In the genomic region with DNA sequence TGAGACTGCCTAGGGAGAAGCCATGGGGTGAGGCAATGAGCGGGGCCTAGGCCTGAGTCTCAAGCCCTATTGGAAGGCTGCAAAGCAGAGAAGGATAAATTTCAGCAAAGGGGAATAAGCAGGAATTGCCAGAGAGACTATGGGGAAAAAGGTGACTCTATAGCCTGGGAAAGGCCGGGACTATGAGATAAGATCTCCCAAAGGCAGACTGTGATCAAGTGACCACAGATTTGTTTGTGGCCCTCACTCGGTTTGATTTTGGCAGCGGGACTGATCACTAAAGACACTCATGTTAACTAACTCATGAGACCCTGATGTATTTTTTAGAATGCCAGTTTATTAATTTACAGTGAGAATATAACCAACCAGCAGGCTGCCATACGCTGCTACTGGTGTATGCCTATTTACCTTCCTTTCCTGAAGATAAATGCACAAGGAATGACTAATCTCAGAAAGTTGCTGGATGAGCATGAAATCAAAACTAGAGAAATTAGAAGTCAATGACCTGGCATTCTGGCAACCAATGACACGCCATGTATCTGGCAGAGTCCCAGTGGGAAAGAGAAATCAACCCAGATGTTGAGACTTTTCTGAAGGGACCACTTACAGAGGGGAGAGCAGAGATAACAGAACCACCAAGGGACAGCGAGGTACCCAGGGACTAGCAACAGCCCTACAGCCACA, we compare ENCODE assay signal across 17 cellular contexts. TPM values are rescaled to one million over a fixed set of nuclear protein-coding genes. Genes with fewer than 3 reads are reported as not detected.
A peak's percentile ranks its signal among the peaks of the same experiment; 100 is the strongest.
DNase-seq lines count a peak whose midpoint lies in the region; ATAC-seq and TF ChIP-seq lines count a peak whose summit lies in the region.
"Had no signal": no experiment of that assay in that cellular context is flagged by ENCODE, and none has a peak within 500 bp of the region (broad histone marks: within the 10 kb centered on the region; RNA-seq: fewer than 3 reads in every experiment).

No MANE protein-coding gene starts in this region.

- H3K4me1 ChIP-seq in liver (ENCODE audit: control insufficient read depth in 4 of 4, insufficient read depth in 4 of 4, low read length in 3 of 4), result peaks cover 3 to 19% (median 7%) of the 10 kb centered on the region in 4 donors
- H3K4me1 ChIP-seq in right lobe of liver, result peaks cover 0 to 11% (median 0%) of the 10 kb centered on the region in 4 donors
- peaks cover 31% of the 10 kb centered on the region for H3K4me1 ChIP-seq in SJSA1 (replicated peaks)

- H3K27ac ChIP-seq in liver (ENCODE audit: low read depth in 1 of 2, low read length in 2 of 2) (peak overlapping the region in 1 of 2 donors; percentile 56), right lobe of liver (no peak overlapping the region), SJSA1 (peak overlapping the region; percentile 73)

- TF ChIP-seq POLR2A in right lobe of liver (IDR thresholded peaks at IDR 0.05), result no peak

- H3K27me3 ChIP-seq in liver (ENCODE audit: control insufficient read depth in 4 of 4, insufficient read depth in 4 of 4, low read length in 3 of 4) (no peaks in the 10 kb centered on the region), right lobe of liver (no peaks in the 10 kb centered on the region), SJSA1 (replicated peaks) (no peaks in the 10 kb centered on the region)

- H3K9ac ChIP-seq in liver (ENCODE audit: low read depth in 1 of 2, low read length in 2 of 2), result no peak overlapping the region

- H3K36me3 ChIP-seq in liver (ENCODE audit: control insufficient read depth in 4 of 4, insufficient read depth in 3 of 4, low read depth in 1 of 4, low read length in 3 of 4) (no peaks in the 10 kb centered on the region), right lobe of liver (no peaks in the 10 kb centered on the region), SJSA1 (peaks cover 4% of the 10 kb centered on the region)

- TF ChIP-seq CTCF in liver (IDR thresholded peaks at IDR 0.05; ENCODE audit: low read depth, low read length, missing input control), result no peak
- TF ChIP-seq CTCF in right lobe of liver (IDR thresholded peaks at IDR 0.05), result no peak
- no peak for TF ChIP-seq CTCF in fibroblast of mammary gland (conservative IDR thresholded peaks at IDR 0.05; ENCODE audit: control insufficient read depth, insufficient read depth, low read depth, low read length)

- ATAC-seq in right lobe of liver, result no peak
- ATAC-seq in HG02970 (IDR thresholded peaks at IDR 0.05; ENCODE audit: low FRiP score, unreplicated experiment), result no peak
- ATAC-seq in HG03135 (IDR thresholded peaks at IDR 0.05; ENCODE audit: unreplicated experiment), result no peak
- ATAC-seq in HG03108 (IDR thresholded peaks at IDR 0.05; ENCODE audit: unreplicated experiment), result no peak
- ATAC-seq: CD8-positive, alpha-beta T cell; stimulated activated naive CD8-positive, alpha-beta T cell treated with anti-CD3 and anti-CD28 coated beads, Interleukin-15, amount 100 ng/mL, for 72 hours had no signal

- intact Hi-C loops in right lobe of liver (cut with DNase I), result no loop called here

- DNase-seq in right lobe of liver (no peak), SJSA1 (ENCODE audit: low read depth in 1 of 2, low spot score in 2 of 2) (peak; percentile 61 to 80), fibroblast of mammary gland (ENCODE audit: low read depth) (peak; percentile 63), NCI-H345 (lab: John Stamatoyannopoulos, UW) (no peak)
- DNase-seq: activated CD4-positive, alpha-beta T cell treated with anti-CD3 and anti-CD28 coated beads, Interleukin-2, amount 10 ng/mL, durations not matched to agents 24 days and 14 days; activated naive CD4-positive, alpha-beta T cell treated with anti-CD3 and anti-CD28 coated beads, Interleukin-2, amount 50 U/mL, for 16 hours; CD8-positive, alpha-beta T cell; DMS79 treated with DMSO at 0.1 percent for 48 hours; hypothalamus; NCI-H2081 treated with DMSO at 0.1 percent for 48 hours; NCI-H526 treated with DMSO at 0.1 percent for 48 hours; OCI-M1; stimulated activated naive CD8-positive, alpha-beta T cell treated with anti-CD3 and anti-CD28 coated beads, Interleukin-15, amount 100 ng/mL, for 72 hours had no signal

- H3K9me3 ChIP-seq in liver (ENCODE audit: control insufficient read depth in 4 of 4, low read length in 3 of 4) (no peaks in the 10 kb centered on the region), right lobe of liver (no peaks in the 10 kb centered on the region), SJSA1 (replicated peaks) (no peaks in the 10 kb centered on the region)

- WGBS in liver, result 59% methylated on average over 7 of the region's 7 CpGs
- 47% methylated on average over 6 of the region's 7 CpGs for WGBS in right lobe of liver (ENCODE audit: insufficient coverage, low coverage, low lambda C conversion rate, missing lambda C conversion rate)

- TF ChIP-seq RAD21 in liver (IDR thresholded peaks at IDR 0.05), result no peak

- H3K4me3 ChIP-seq in liver (ENCODE audit: low read depth in 1 of 3, low read length in 3 of 3) (no peak overlapping the region), right lobe of liver (no peak overlapping the region), SJSA1 (no peak overlapping the region), fibroblast of mammary gland (ENCODE audit: control insufficient read depth, low read depth, low read length) (no peak overlapping the region)

TF ChIP-seq in liver, 16 proteins besides CTCF, POLR2A, EP300 and RAD21:
- TF ChIP-seq RXRA (IDR thresholded peaks at IDR 0.05), result peak; percentile 8 to 43
- TF ChIP-seq, protein P1, sequence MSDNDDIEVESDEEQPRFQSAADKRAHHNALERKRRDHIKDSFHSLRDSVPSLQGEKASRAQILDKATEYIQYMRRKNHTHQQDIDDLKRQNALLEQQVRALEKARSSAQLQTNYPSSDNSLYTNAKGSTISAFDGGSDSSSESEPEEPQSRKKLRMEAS (IDR thresholded peaks at IDR 0.05), result no peak
- TF ChIP-seq, protein P2, sequence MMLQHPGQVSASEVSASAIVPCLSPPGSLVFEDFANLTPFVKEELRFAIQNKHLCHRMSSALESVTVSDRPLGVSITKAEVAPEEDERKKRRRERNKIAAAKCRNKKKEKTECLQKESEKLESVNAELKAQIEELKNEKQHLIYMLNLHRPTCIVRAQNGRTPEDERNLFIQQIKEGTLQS (IDR thresholded peaks at IDR 0.05), result no peak
TF ChIP-seq in liver: peak in this region for 1.

RNA-seq across cellular contexts. Expression of a gene that starts 4.3 kb away (rescaled TPM):
- total RNA-seq in liver, result under 1 TPM; 0.14 to 0.33 TPM
- polyA plus RNA-seq in liver, result under 1 TPM in 1 of 2 donors, not detected in 1; 0.16 TPM
- total RNA-seq in right lobe of liver, result under 1 TPM in 4 of 6 experiments, not detected in 2; 0.25 to 0.62 (median 0.37) TPM
- 1.6 and 2.8 TPM in 2 replicates for total RNA-seq in SJSA1 (2014; rRNA removed; shearing (Covaris generic))

RNA-seq across cellular contexts. Expression of a gene that starts 4.4 kb away (rescaled TPM):
- total RNA-seq in liver (10 to 100 TPM in 1 of 2 donors, 1 to 10 TPM in 1; 9.2 to 12.6 TPM), right lobe of liver (10 to 100 TPM in 2 of 6 experiments, 1 to 10 TPM in 4; 8.0 to 17.0 (median 9.8) TPM)
- polyA plus RNA-seq in liver, result 1 to 10 TPM; 7.3 to 7.6 TPM
- total RNA-seq in SJSA1 (2014; rRNA removed; shearing (Covaris generic)), result 35.4 and 37.9 TPM in 2 replicates

Comparison
In these comparisons a context has a peak if more than half of its experiments do, and no peak if none do; other contexts are left out.
1. DNase-seq: peak in SJSA1 (2 of 2) and fibroblast of mammary gland (single experiment); none in right lobe of liver (0 of 3) and NCI-H345 (single experiment).